ENCODE assay signal across 1 cellular context in genomic region chr16:69396187-69397061, GRCh38.
TF ChIP-seq lines count a peak whose summit lies in the region.

No MANE protein-coding gene starts in this region.

TF ChIP-seq in HepG2, 621 proteins besides CTCF, POLR2A, EP300 and RAD21 (continued from another document and continues in another):
- TF ChIP-seq THAP9 (CRISPR knock-in tag; IDR thresholded peaks at IDR 0.05; ENCODE audit: borderline replicate concordance) (no peak), CC2D1A (CRISPR knock-in tag; IDR thresholded peaks at IDR 0.05) (no peak), GMEB1 (CRISPR knock-in tag; IDR thresholded peaks at IDR 0.05; ENCODE audit: borderline replicate concordance) (peak; percentile 51; the same call in 1 of the 2 replicates), NFATC3 (CRISPR knock-in tag; IDR thresholded peaks at IDR 0.05) (peak; percentile 57; the same call in 1 of the 2 replicates), AKAP8 (CRISPR knock-in tag; IDR thresholded peaks at IDR 0.05) (no peak), CREM (IDR thresholded peaks at IDR 0.05) (peak; percentile 94), CREM (CRISPR knock-in tag; IDR thresholded peaks at IDR 0.05) (peak; percentile 38; the same call in 1 of the 2 replicates), RORA (CRISPR knock-in tag; IDR thresholded peaks at IDR 0.05) (0 out of 2 replicates have a peak, but pooled peaks have one; percentile 61), TRIM22 (IDR thresholded peaks at IDR 0.05) (no peak), GABPB1 (CRISPR knock-in tag; IDR thresholded peaks at IDR 0.05) (peak; percentile 10; the same call in 1 of the 2 replicates), ZNF558 (CRISPR knock-in tag; IDR thresholded peaks at IDR 0.05; ENCODE audit: borderline replicate concordance) (no peak), ZC3H4 (CRISPR knock-in tag; IDR thresholded peaks at IDR 0.05; ENCODE audit: borderline replicate concordance) (0 out of 2 replicates have a peak, but pooled peaks have one; percentile 33), NKX3-1 (CRISPR knock-in tag; IDR thresholded peaks at IDR 0.05) (peak; percentile 85), PLSCR1 (CRISPR knock-in tag; IDR thresholded peaks at IDR 0.05; ENCODE audit: borderline replicate concordance) (no peak), ZMYM4 (CRISPR knock-in tag; IDR thresholded peaks at IDR 0.05) (peak; percentile 63), ZNF724P (CRISPR knock-in tag; IDR thresholded peaks at IDR 0.05; ENCODE audit: borderline replicate concordance) (no peak), ZNF264 (CRISPR knock-in tag; IDR thresholded peaks at IDR 0.05) (peak; percentile 58; the same call in 1 of the 2 replicates), ZNF644 (CRISPR knock-in tag; IDR thresholded peaks at IDR 0.05; ENCODE audit: low read depth) (peak; percentile 25), TBL1XR1 (IDR thresholded peaks at IDR 0.05; ENCODE audit: borderline replicate concordance, low read length, partially characterized antibody) (peak; percentile 48), TOPORS (CRISPR knock-in tag; IDR thresholded peaks at IDR 0.05) (no peak), ZNF552 (CRISPR knock-in tag; IDR thresholded peaks at IDR 0.05; ENCODE audit: borderline replicate concordance) (no peak; the same call in 1 of the 2 replicates), ZNF839 (CRISPR knock-in tag; IDR thresholded peaks at IDR 0.05; ENCODE audit: borderline replicate concordance) (no peak), ZNF281 (CRISPR knock-in tag; IDR thresholded peaks at IDR 0.05; ENCODE audit: borderline replicate concordance) (peak; percentile 73; the same call in 1 of the 2 replicates), POLR2G (IDR thresholded peaks at IDR 0.05; ENCODE audit: low read depth, low read length) (peak; percentile 80), ZNF460 (CRISPR knock-in tag; IDR thresholded peaks at IDR 0.05; ENCODE audit: borderline replicate concordance) (peak; percentile 57; the same call in 1 of the 2 replicates), IRF2 (CRISPR knock-in tag; IDR thresholded peaks at IDR 0.05) (peak; percentile 46; the same call in 1 of the 2 replicates), ZSCAN9 (CRISPR knock-in tag; IDR thresholded peaks at IDR 0.05; ENCODE audit: borderline replicate concordance) (peak; percentile 94), PITX1 (CRISPR knock-in tag; IDR thresholded peaks at IDR 0.05) (peak; percentile 82), SP4 (CRISPR knock-in tag; IDR thresholded peaks at IDR 0.05) (no peak), IKZF1 (IDR thresholded peaks at IDR 0.05) (no peak), ETV5 (CRISPR knock-in tag; IDR thresholded peaks at IDR 0.05; ENCODE audit: borderline replicate concordance) (peak; percentile 68; the same call in 1 of the 2 replicates), STAT6 (CRISPR knock-in tag; IDR thresholded peaks at IDR 0.05; ENCODE audit: borderline replicate concordance) (peak; percentile 84; the same call in 1 of the 2 replicates), TCF12 (IDR thresholded peaks at IDR 0.05) (no peak), TCF12 (CRISPR knock-in tag; IDR thresholded peaks at IDR 0.05) (peak; percentile 92; the same call in 1 of the 2 replicates), ZMYM3 (CRISPR knock-in tag; IDR thresholded peaks at IDR 0.05) (peak; percentile 39; the same call in 1 of the 2 replicates), ZFP1 (CRISPR knock-in tag; IDR thresholded peaks at IDR 0.05) (peak; percentile 94), PATZ1 (CRISPR knock-in tag; IDR thresholded peaks at IDR 0.05) (peak; percentile 100), ZNF616 (CRISPR knock-in tag; IDR thresholded peaks at IDR 0.05; ENCODE audit: low read depth) (no peak), ZNF670 (CRISPR knock-in tag; IDR thresholded peaks at IDR 0.05; ENCODE audit: borderline replicate concordance) (peak; percentile 88), ZNF549 (CRISPR knock-in tag; IDR thresholded peaks at IDR 0.05) (no peak; the same call in 1 of the 2 replicates), HOXA5 (CRISPR knock-in tag; IDR thresholded peaks at IDR 0.05) (peak; percentile 67), SAFB2 (CRISPR knock-in tag; IDR thresholded peaks at IDR 0.05; ENCODE audit: borderline replicate concordance, low read depth) (no peak), MBD4 (IDR thresholded peaks at IDR 0.05; ENCODE audit: borderline replicate concordance, low read length) (peak; percentile 93; the same call in 1 of the 2 replicates), MNT (IDR thresholded peaks at IDR 0.05) (no peak), ATRX (CRISPR knock-in tag; IDR thresholded peaks at IDR 0.05; ENCODE audit: borderline replicate concordance) (no peak), ZNF761 (CRISPR knock-in tag; conservative IDR thresholded peaks at IDR 0.05) (no peak; the same call in 1 of the 2 replicates), THAP11 (CRISPR knock-in tag; IDR thresholded peaks at IDR 0.05) (peak; percentile 69), HOMEZ (CRISPR knock-in tag; IDR thresholded peaks at IDR 0.05; ENCODE audit: low read depth) (peak; percentile 44; the same call in 1 of the 2 replicates), REPIN1 (CRISPR knock-in tag; IDR thresholded peaks at IDR 0.05; ENCODE audit: borderline replicate concordance, low read depth) (peak; percentile 57; the same call in 1 of the 2 replicates), PPARG (CRISPR knock-in tag; conservative IDR thresholded peaks at IDR 0.05) (peak; percentile 96)
